ENCODE assay signal across 8 cellular contexts in the genomic region with DNA sequence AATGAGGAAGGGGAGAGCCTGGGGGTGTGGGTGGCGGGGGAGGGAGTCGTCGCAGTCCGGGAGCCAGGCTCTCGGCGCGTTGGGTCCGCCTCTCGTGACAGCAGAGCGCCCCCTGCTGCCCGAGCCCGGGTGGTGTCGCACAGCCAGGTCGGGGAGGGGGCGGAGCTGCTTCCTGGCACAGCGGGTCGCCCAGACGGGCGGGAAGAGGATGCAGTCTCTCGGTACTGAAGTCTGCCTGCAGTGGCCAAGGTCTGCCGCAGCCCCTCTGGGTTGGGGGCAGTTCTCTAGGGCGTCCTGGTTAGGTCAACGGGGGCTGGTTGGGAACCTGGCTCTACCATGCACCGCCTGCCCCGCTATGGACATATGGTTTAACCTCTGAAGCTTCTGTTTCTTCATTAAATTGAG. TPM values are rescaled to one million over a fixed set of nuclear protein-coding genes. Genes with fewer than 3 reads are reported as not detected.
A peak's percentile ranks its signal among the peaks of the same experiment; 100 is the strongest.
DNase-seq lines count a peak whose midpoint lies in the region; ATAC-seq and TF ChIP-seq lines count a peak whose summit lies in the region.

No MANE protein-coding gene starts in this region.

- ATAC-seq in HG03432 (IDR thresholded peaks at IDR 0.05; ENCODE audit: unreplicated experiment) (no peak), HG03280 (IDR thresholded peaks at IDR 0.05; ENCODE audit: unreplicated experiment) (no peak)

- no peaks in the 10 kb centered on the region for H3K9me3 ChIP-seq in hepatocyte (ENCODE audit: low read depth)
- no peaks in the 10 kb centered on the region for H3K9me3 ChIP-seq in smooth muscle cell (replicated peaks; ENCODE audit: low read depth)

- TF ChIP-seq CTCF in GM12864 (IDR thresholded peaks at IDR 0.05; ENCODE audit: low read depth, low read length, missing control alignments) (peak; percentile 89), hepatocyte (IDR thresholded peaks at IDR 0.05; ENCODE audit: poor library complexity) (peak; percentile 83), smooth muscle cell (IDR thresholded peaks at IDR 0.05; ENCODE audit: borderline replicate concordance, insufficient read depth, poor library complexity, severe bottlenecking) (peak; percentile 93)

- WGBS in hepatocyte (ENCODE audit: low lambda C conversion rate, missing lambda C conversion rate): 8% methylated on average over 17 of the region's 25 CpGs
- WGBS in smooth muscle cell (ENCODE audit: low lambda C conversion rate): 11% methylated on average over 17 of the region's 25 CpGs

- H3K79me2 ChIP-seq in hepatocyte (no peaks in the 10 kb centered on the region), smooth muscle cell (ENCODE audit: low read depth) (no peaks in the 10 kb centered on the region)

- H3K9me2 ChIP-seq in hepatocyte (replicated peaks; ENCODE audit: insufficient read depth): no peaks in the 10 kb centered on the region

- H4K20me1 ChIP-seq in hepatocyte (ENCODE audit: insufficient read depth, poor library complexity, severe bottlenecking) (no peaks in the 10 kb centered on the region), smooth muscle cell (ENCODE audit: low read depth) (no peaks in the 10 kb centered on the region)

- H3K36me3 ChIP-seq in hepatocyte (replicated peaks; ENCODE audit: insufficient read depth, low read depth) (no peaks in the 10 kb centered on the region), smooth muscle cell (ENCODE audit: low read depth) (no peaks in the 10 kb centered on the region)

- H3K4me3 ChIP-seq in GM12864 (ENCODE audit: low read depth, low read length): no peak overlapping the region
- H3K4me3 ChIP-seq in hepatocyte: no peak overlapping the region
- peak overlapping the region; percentile 23 for H3K4me3 ChIP-seq in smooth muscle cell

- no peak overlapping the region for H3K27ac ChIP-seq in hepatocyte
- no peak overlapping the region for H3K27ac ChIP-seq in smooth muscle cell (ENCODE audit: low read depth)

- H3K4me1 ChIP-seq in hepatocyte (ENCODE audit: insufficient read depth) (no peaks in the 10 kb centered on the region), smooth muscle cell (ENCODE audit: low read depth) (peaks cover 5% of the 10 kb centered on the region)

- H2AFZ ChIP-seq in hepatocyte: no peak overlapping the region
- H2AFZ ChIP-seq in smooth muscle cell (ENCODE audit: low read depth): no peak overlapping the region

- H3K27me3 ChIP-seq in hepatocyte (peaks cover 12% of the 10 kb centered on the region), smooth muscle cell (ENCODE audit: low read depth) (peaks cover 7% of the 10 kb centered on the region)

- DNase-seq in GM12864 (ENCODE audit: low read depth) (no peak), NCI-H1417 (lab: John Stamatoyannopoulos, UW) (peak; percentile 69 to 93 (median 88)), T-helper 2 cell (peak; percentile 39 to 68 (median 55)), amniotic epithelial cell (ENCODE audit: low read depth) (peak; percentile 16), hepatocyte (ENCODE audit: low spot score) (peak; percentile 82), smooth muscle cell (lab: John Stamatoyannopoulos, UW; ENCODE audit: unreplicated experiment) (peak; percentile 29)

- no peaks in the 10 kb centered on the region for H3F3A ChIP-seq in smooth muscle cell (ENCODE audit: low read depth)

- H3K4me2 ChIP-seq in hepatocyte (peak overlapping the region; percentile 82), smooth muscle cell (peak overlapping the region; percentile 80)

- H3K9ac ChIP-seq in smooth muscle cell (ENCODE audit: low read depth): no peak overlapping the region

RNA-seq across cellular contexts. Expression of a gene that starts 38.2 kb away (rescaled TPM):
- total RNA-seq in hepatocyte: not detected in 2 replicates
- not detected in 2 replicates for polyA plus RNA-seq in hepatocyte
- not detected in 2 replicates for total RNA-seq in smooth muscle cell
- not detected in 2 replicates for polyA plus RNA-seq in smooth muscle cell
